ENCODE assay signal across 12 cellular contexts in the genomic region with DNA sequence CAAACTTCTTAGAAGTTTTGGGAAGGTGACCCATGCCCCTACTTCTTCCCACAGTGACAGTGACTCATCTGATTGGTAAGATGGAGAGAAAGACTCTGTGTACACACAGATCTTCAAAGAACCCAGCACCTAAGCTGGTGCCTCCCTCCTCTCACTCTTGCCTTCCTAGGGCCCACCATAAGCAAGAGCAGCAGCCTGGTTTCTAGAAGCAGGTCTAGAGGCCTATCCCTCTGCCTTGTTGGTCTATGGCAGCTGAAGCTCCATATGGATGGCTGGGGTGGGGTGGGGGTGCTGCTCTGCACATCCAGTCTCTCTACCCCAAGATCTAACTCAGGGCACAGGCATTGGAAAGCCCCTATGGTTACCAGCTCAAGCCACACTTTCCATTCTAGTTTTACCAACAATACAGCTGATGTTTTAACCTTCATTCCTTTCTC. TPM values are rescaled to one million over a fixed set of nuclear protein-coding genes. Genes with fewer than 3 reads are reported as not detected.
DNase-seq lines count a peak whose midpoint lies in the region; ATAC-seq and TF ChIP-seq lines count a peak whose summit lies in the region.
"Had no signal": no experiment of that assay in that cellular context is flagged by ENCODE, and none has a peak within 500 bp of the region (broad histone marks: within the 10 kb centered on the region; RNA-seq: fewer than 3 reads in every experiment).

No MANE protein-coding gene starts in this region.

- peaks cover 40% of the 10 kb centered on the region for H3K36me3 Mint-ChIP-seq in CD4-positive, CD25-positive, alpha-beta regulatory T cell
- peaks cover 15% of the 10 kb centered on the region for H3K36me3 Mint-ChIP-seq in IgD-negative memory B cell
- H3K36me3 Mint-ChIP-seq in endodermal cell (ENCODE audit: low read depth), result peaks cover 41% of the 10 kb centered on the region

- DNase-seq in CD4-positive, CD25-positive, alpha-beta regulatory T cell, result no peak
- peak; percentile 29 for DNase-seq in activated CD8-positive, alpha-beta memory T cell treated with anti-CD3 and anti-CD28 coated beads, Interleukin-2, amount 50 U/mL, for 4 hours
- DNase-seq in GF-D8 (lab: John Stamatoyannopoulos, UW), result no peak
- no peak for DNase-seq in posterior vena cava (ENCODE audit: low spot score)
- DNase-seq in endodermal cell, result no peak
- DNase-seq: BE2C, body of pancreas, islet precursor cell, NCI-H1694 treated with DMSO at 0.1 percent for 48 hours had no signal

- H3K9me3 Mint-ChIP-seq in CD4-positive, CD25-positive, alpha-beta regulatory T cell, result peaks cover 0 to 1% (median 0%) of the 10 kb centered on the region in 7 donors
- H3K9me3 Mint-ChIP-seq in IgD-negative memory B cell (no peaks in the 10 kb centered on the region), endodermal cell (no peaks in the 10 kb centered on the region)

- TF ChIP-seq CTCF in gastroesophageal sphincter (IDR thresholded peaks at IDR 0.05), result no peak
- TF ChIP-seq CTCF in endodermal cell (conservative IDR thresholded peaks at IDR 0.05), result no peak

- peak overlapping the region; percentile 31 to 80 (median 44) for H3K27ac Mint-ChIP-seq in CD4-positive, CD25-positive, alpha-beta regulatory T cell
- H3K27ac Mint-ChIP-seq in IgD-negative memory B cell, result peak overlapping the region in 2 of 3 donors; percentile 21 to 71
- H3K27ac Mint-ChIP-seq in endodermal cell, result no peak overlapping the region

- H3K9ac ChIP-seq in endodermal cell (ENCODE audit: extremely low read depth, low read length, poor library complexity, severe bottlenecking), result no peak overlapping the region

- no peak overlapping the region for H3K27ac ChIP-seq in CD4-positive, CD25-positive, alpha-beta regulatory T cell (ENCODE audit: insufficient read depth, low read length, poor library complexity, severe bottlenecking)
- peak overlapping the region in 1 of 4 donors; percentile 38 for H3K27ac ChIP-seq in gastroesophageal sphincter
- H3K27ac ChIP-seq in endodermal cell (ENCODE audit: low read depth, low read length), result no peak overlapping the region
- H3K27ac ChIP-seq: body of pancreas had no signal

- H3K27me3 Mint-ChIP-seq in CD4-positive, CD25-positive, alpha-beta regulatory T cell, result no peaks in the 10 kb centered on the region
- H3K27me3 Mint-ChIP-seq in IgD-negative memory B cell (no peaks in the 10 kb centered on the region), endodermal cell (ENCODE audit: insufficient read depth) (no peaks in the 10 kb centered on the region)

- peaks cover 23 to 43% (median 29%) of the 10 kb centered on the region in 4 donors for H3K4me1 Mint-ChIP-seq in CD4-positive, CD25-positive, alpha-beta regulatory T cell
- H3K4me1 Mint-ChIP-seq in IgD-negative memory B cell, result peaks cover 30 to 34% (median 33%) of the 10 kb centered on the region in 3 donors
- H3K4me1 Mint-ChIP-seq in endodermal cell, result no peaks in the 10 kb centered on the region

- no peak overlapping the region for H3K4me3 Mint-ChIP-seq in CD4-positive, CD25-positive, alpha-beta regulatory T cell
- peak overlapping the region in 1 of 4 donors; percentile 9 for H3K4me3 Mint-ChIP-seq in IgD-negative memory B cell
- no peak overlapping the region for H3K4me3 Mint-ChIP-seq in endodermal cell

- H3K9me3 ChIP-seq in CD4-positive, CD25-positive, alpha-beta regulatory T cell (ENCODE audit: control insufficient read depth in 2 of 2, low read length in 2 of 2), result no peaks in the 10 kb centered on the region
- no peaks in the 10 kb centered on the region for H3K9me3 ChIP-seq in gastroesophageal sphincter
- H3K9me3 ChIP-seq in endodermal cell (ENCODE audit: control insufficient read depth, low read length), result no peaks in the 10 kb centered on the region
- H3K9me3 ChIP-seq: BE2C, body of pancreas had no signal

- intact Hi-C loops in posterior vena cava (cut with DNase I), result no loop called here

- TF ChIP-seq EP300 in gastroesophageal sphincter (IDR thresholded peaks at IDR 0.05), result no peak

- H3K4me1 ChIP-seq in CD4-positive, CD25-positive, alpha-beta regulatory T cell (ENCODE audit: control insufficient read depth, insufficient read depth, low read length, poor library complexity, severe bottlenecking), result peaks cover 13% of the 10 kb centered on the region
- H3K4me1 ChIP-seq in gastroesophageal sphincter (peaks cover 0 to 23% (median 0%) of the 10 kb centered on the region in 3 donors), endodermal cell (ENCODE audit: control insufficient read depth, insufficient read depth, low read length) (no peaks in the 10 kb centered on the region)
- H3K4me1 ChIP-seq: BE2C had no signal

- H3K27me3 ChIP-seq in CD4-positive, CD25-positive, alpha-beta regulatory T cell (ENCODE audit: control insufficient read depth, insufficient read depth, low read length), result no peaks in the 10 kb centered on the region
- no peaks in the 10 kb centered on the region for H3K27me3 ChIP-seq in gastroesophageal sphincter
- no peaks in the 10 kb centered on the region for H3K27me3 ChIP-seq in endodermal cell (ENCODE audit: control insufficient read depth, insufficient read depth, low read length, poor library complexity, severe bottlenecking)
- H3K27me3 ChIP-seq: BE2C, body of pancreas had no signal

- H3K4me3 ChIP-seq in CD4-positive, CD25-positive, alpha-beta regulatory T cell (ENCODE audit: low read depth, low read length), result no peak overlapping the region
- no peak overlapping the region for H3K4me3 ChIP-seq in gastroesophageal sphincter
- no peak overlapping the region for H3K4me3 ChIP-seq in endodermal cell (ENCODE audit: low read length)
- H3K4me3 ChIP-seq: body of pancreas had no signal

- ATAC-seq in CD4-positive, CD25-positive, alpha-beta regulatory T cell (ENCODE audit: low read depth in 2 of 2), result peak in 1 of 2 donors; percentile 9
- ATAC-seq in gastroesophageal sphincter (peak; percentile 10), HG03280 (IDR thresholded peaks at IDR 0.05; ENCODE audit: unreplicated experiment) (no peak)
- ATAC-seq: body of pancreas had no signal

- TF ChIP-seq POLR2A in gastroesophageal sphincter (IDR thresholded peaks at IDR 0.05), result no peak

- peaks cover 62% of the 10 kb centered on the region for H3K36me3 ChIP-seq in CD4-positive, CD25-positive, alpha-beta regulatory T cell (ENCODE audit: control insufficient read depth, insufficient read depth, low read length)
- H3K36me3 ChIP-seq in gastroesophageal sphincter, result peaks cover 5 to 94% of the 10 kb centered on the region in 2 donors
- no peaks in the 10 kb centered on the region for H3K36me3 ChIP-seq in endodermal cell (ENCODE audit: control insufficient read depth, insufficient read depth, low read length)

RNA-seq across cellular contexts. Expression of a gene that starts 47.5 kb away (rescaled TPM):
- total RNA-seq in CD4-positive, CD25-positive, alpha-beta regulatory T cell, result 262 TPM
- 100 to 1,000 TPM; 100 to 125 (median 118) TPM for polyA plus RNA-seq in CD4-positive, CD25-positive, alpha-beta regulatory T cell
- 106 TPM for polyA plus RNA-seq in IgD-negative memory B cell
- total RNA-seq in gastroesophageal sphincter (100 to 1,000 TPM; 146 to 253 (median 205) TPM), posterior vena cava (100 to 1,000 TPM; 230 to 241 TPM), endodermal cell (10 to 100 TPM; 27.5 to 32.4 TPM)
- polyA plus RNA-seq in endodermal cell (2013, experiment 1 of 2), result 37.5 TPM
- polyA plus RNA-seq in endodermal cell (2013, experiment 2 of 2), result 40.2 TPM

RNA-seq across cellular contexts. Expression of a gene that starts 52.4 kb away (rescaled TPM):
- total RNA-seq in CD4-positive, CD25-positive, alpha-beta regulatory T cell, result 177 TPM
- polyA plus RNA-seq in CD4-positive, CD25-positive, alpha-beta regulatory T cell, result 10 to 100 TPM; 71.1 to 90.9 (median 76.7) TPM
- polyA plus RNA-seq in IgD-negative memory B cell, result 63.0 TPM
- total RNA-seq in gastroesophageal sphincter, result 10 to 100 TPM; 61.8 to 80.8 (median 71.4) TPM
- total RNA-seq in posterior vena cava, result 10 to 100 TPM; 30.7 to 37.6 TPM
- 1 to 10 TPM; 3.5 to 4.8 TPM for total RNA-seq in endodermal cell
- polyA plus RNA-seq in endodermal cell (2013, experiment 1 of 2), result 2.5 TPM
- polyA plus RNA-seq in endodermal cell (2013, experiment 2 of 2), result 2.2 TPM

Comparison
In these comparisons a context has a peak if more than half of its experiments do, and no peak if none do; other contexts are left out.
1. RNA of a gene that starts 52.4 kb away (total RNA-seq): 177 TPM in CD4-positive, CD25-positive, alpha-beta regulatory T cell (single experiment), 61.8 to 80.8 TPM in gastroesophageal sphincter and 30.7 to 37.6 TPM in posterior vena cava; 3.5 to 4.8 TPM in endodermal cell; every median in the first group is over 4 times any median in the second.